1 cellular context compared by ENCODE assay signal in the genomic region with DNA sequence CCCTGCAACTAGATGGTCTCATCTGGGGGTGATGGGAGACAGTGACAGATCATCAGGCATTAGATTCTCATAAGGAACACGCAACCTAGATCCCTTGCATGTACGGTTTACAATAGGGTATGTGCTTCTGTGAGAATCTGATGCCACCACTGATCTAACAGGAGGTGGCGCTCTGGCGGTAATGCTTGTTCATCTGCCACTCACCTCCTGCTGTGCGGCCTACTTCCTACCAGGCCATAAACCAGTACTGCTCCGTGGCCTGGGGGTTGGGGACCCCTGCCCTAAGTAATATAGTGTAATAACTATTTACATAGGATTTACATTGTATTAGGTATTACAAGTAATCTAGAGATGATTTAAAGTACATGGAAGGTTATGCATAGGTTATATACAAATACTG.
TF ChIP-seq lines count a peak whose summit lies in the region.

No MANE protein-coding gene starts in this region.

TF ChIP-seq in HCT116, 20 proteins besides CTCF, POLR2A, EP300 and RAD21 (continued from another document):
- TF ChIP-seq ZFX (IDR thresholded peaks at IDR 0.05) (no peak), CBX3 (IDR thresholded peaks at IDR 0.05; ENCODE audit: low read depth) (no peak)
